8 cellular contexts compared by ENCODE assay signal in the genomic region with DNA sequence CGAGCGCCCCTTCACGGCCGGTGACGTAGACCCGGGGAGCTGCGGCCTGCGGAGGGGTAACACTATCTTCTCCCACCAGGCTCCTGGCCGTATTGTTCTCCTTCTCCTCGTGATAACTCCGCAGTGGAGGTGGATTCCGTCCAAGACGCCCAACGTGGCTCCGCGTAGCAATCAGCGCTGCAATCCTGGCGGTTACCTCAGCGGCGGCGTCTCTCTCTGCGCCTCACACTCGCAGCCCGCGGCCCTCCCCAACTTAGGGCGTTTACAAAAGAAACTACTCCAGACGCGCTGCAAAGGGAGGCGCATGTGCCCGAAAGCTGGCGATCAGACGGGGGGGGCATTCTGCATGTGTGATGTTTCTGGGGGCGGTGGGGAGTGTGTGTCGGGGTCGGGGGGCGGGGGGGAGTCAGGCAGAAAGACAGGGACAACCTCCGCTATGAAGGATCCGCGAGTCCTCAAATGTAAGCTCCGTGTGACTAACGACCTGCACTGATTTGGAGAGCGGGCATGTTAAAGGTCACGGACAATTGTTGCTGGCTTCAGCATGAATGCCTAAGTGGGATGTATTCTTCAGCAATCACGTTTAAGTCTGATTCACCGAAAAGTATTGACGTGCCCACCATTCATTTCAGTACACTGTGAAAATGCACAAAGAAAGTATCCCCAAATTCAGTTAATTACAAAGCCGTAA. TPM values are rescaled to one million over a fixed set of nuclear protein-coding genes. Genes with fewer than 3 reads are reported as not detected.
DNase-seq lines count a peak whose midpoint lies in the region; ATAC-seq and TF ChIP-seq lines count a peak whose summit lies in the region.

No MANE protein-coding gene starts in this region.

- no peak for TF ChIP-seq CTCF in progenitor cell of endocrine pancreas (IDR thresholded peaks at IDR 0.05; ENCODE audit: unreplicated experiment)

- DNase-seq in NCI-H69 (lab: John Stamatoyannopoulos, UW) (peak; percentile 91), left cardiac atrium (peak; percentile 80), progenitor cell of endocrine pancreas (ENCODE audit: low spot score, unreplicated experiment) (peak; percentile 51), GOT3 (lab: John Stamatoyannopoulos, UW) (no peak)
- peak in 3 of 4 experiments; percentile 14 to 44 (median 20) for DNase-seq in activated naive CD4-positive, alpha-beta T cell (lab: John Stamatoyannopoulos, UW)

- H3K9me3 Mint-ChIP-seq in progenitor cell of endocrine pancreas (ENCODE audit: low read depth): no peaks in the 10 kb centered on the region

- no peaks in the 10 kb centered on the region for H3K36me3 Mint-ChIP-seq in progenitor cell of endocrine pancreas (ENCODE audit: insufficient read depth)

- H3K27me3 Mint-ChIP-seq in progenitor cell of endocrine pancreas: no peaks in the 10 kb centered on the region

- peak overlapping the region; percentile 95 for H3K4me3 Mint-ChIP-seq in progenitor cell of endocrine pancreas (ENCODE audit: low read depth)

- H3K27ac Mint-ChIP-seq in progenitor cell of endocrine pancreas: peak overlapping the region; percentile 99

- intact Hi-C loops in left cardiac atrium (cut with DNase I): no loop called here

- TF ChIP-seq POLR2A in GM15510 (IDR thresholded peaks at IDR 0.05; ENCODE audit: borderline replicate concordance, extremely low read depth, insufficient read length): peak; percentile 14

- peak in 1 of 2 donors; percentile 26 for ATAC-seq in left cardiac atrium
- no peak for ATAC-seq in HG02588 (IDR thresholded peaks at IDR 0.05; ENCODE audit: unreplicated experiment)
- no peak for ATAC-seq in HG02623 (IDR thresholded peaks at IDR 0.05; ENCODE audit: unreplicated experiment)

- H3K4me1 Mint-ChIP-seq in progenitor cell of endocrine pancreas (ENCODE audit: low read depth): peaks cover 14% of the 10 kb centered on the region

RNA-seq across cellular contexts. Expression of a gene that starts 1.3 kb away (rescaled TPM):
- total RNA-seq in left cardiac atrium: 10 to 100 TPM; 14.9 to 15.7 TPM
- 106 and 108 TPM in 2 replicates for total RNA-seq in progenitor cell of endocrine pancreas
